ENCODE assay signal across 2 cellular contexts in the genomic region with DNA sequence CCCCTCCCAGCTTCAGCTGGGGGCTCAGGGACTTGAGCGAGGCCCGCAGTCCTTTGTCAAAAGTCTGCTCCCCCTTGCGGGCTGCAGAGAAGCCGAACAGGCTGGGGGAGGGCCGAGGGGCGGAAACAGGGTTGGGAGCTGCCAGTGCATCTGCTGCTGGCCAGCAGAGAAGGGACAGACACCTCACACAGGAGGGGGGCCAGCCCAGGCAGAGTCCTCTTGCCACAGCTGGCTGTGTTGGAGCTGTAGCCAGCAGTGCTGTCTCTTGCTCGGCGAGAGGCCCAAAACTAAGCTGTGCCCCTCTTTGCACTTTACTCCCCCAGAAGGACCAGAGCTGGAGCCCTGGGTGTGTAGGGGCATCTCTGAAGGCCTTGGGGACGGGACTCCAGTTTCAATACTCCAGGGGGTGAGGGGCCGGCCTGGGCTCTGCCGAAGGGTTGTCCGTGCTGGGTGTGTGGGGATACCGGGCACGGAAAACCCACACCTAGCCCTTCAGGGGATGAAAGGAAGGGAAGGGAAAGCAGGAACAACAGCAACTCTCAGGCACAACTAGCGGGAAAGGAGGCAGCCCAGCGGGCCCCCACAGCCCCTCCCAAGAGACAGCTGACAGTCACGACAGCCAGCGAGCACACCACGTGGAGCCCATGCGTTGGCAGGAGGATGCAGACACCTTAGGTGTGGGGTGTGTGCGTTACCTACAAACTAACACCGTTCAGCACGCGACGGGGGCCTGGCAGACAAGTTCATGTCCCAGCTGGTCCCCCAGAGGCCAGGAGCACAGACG.
TF ChIP-seq lines count a peak whose summit lies in the region.

No MANE protein-coding gene starts in this region.

TF ChIP-seq in IMR-90, 13 proteins besides CTCF, POLR2A, EP300 and RAD21 (continued from another document):
- TF ChIP-seq BHLHE40 (IDR thresholded peaks at IDR 0.05; ENCODE audit: low read depth, low read length): no peak
- TF ChIP-seq, protein P1, sequence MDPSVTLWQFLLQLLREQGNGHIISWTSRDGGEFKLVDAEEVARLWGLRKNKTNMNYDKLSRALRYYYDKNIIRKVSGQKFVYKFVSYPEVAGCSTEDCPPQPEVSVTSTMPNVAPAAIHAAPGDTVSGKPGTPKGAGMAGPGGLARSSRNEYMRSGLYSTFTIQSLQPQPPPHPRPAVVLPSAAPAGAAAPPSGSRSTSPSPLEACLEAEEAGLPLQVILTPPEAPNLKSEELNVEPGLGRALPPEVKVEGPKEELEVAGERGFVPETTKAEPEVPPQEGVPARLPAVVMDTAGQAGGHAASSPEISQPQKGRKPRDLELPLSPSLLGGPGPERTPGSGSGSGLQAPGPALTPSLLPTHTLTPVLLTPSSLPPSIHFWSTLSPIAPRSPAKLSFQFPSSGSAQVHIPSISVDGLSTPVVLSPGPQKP (IDR thresholded peaks at IDR 0.05; ENCODE audit: borderline replicate concordance, low read depth, low read length): no peak
- TF ChIP-seq CHD1 (IDR thresholded peaks at IDR 0.05; ENCODE audit: low read depth, low read length): no peak
- TF ChIP-seq RCOR1 (IDR thresholded peaks at IDR 0.05; ENCODE audit: insufficient replicate concordance, low read length): no peak
- no peak for TF ChIP-seq RFX5 (IDR thresholded peaks at IDR 0.05; ENCODE audit: low read depth, low read length)
- no peak for TF ChIP-seq MXI1 (IDR thresholded peaks at IDR 0.05; ENCODE audit: borderline replicate concordance, low read depth, low read length)
- TF ChIP-seq SMC3 (IDR thresholded peaks at IDR 0.05; ENCODE audit: low read depth, low read length): no peak
- TF ChIP-seq, protein P2, sequence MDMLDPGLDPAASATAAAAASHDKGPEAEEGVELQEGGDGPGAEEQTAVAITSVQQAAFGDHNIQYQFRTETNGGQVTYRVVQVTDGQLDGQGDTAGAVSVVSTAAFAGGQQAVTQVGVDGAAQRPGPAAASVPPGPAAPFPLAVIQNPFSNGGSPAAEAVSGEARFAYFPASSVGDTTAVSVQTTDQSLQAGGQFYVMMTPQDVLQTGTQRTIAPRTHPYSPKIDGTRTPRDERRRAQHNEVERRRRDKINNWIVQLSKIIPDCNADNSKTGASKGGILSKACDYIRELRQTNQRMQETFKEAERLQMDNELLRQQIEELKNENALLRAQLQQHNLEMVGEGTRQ (IDR thresholded peaks at IDR 0.05; ENCODE audit: low read depth, low read length): no peak
TF ChIP-seq in IMR-90: peak in this region for 0.

TF ChIP-seq in WTC11, 78 proteins besides CTCF, POLR2A, EP300 and RAD21 (continued from another document):
- TF ChIP-seq, protein P3, sequence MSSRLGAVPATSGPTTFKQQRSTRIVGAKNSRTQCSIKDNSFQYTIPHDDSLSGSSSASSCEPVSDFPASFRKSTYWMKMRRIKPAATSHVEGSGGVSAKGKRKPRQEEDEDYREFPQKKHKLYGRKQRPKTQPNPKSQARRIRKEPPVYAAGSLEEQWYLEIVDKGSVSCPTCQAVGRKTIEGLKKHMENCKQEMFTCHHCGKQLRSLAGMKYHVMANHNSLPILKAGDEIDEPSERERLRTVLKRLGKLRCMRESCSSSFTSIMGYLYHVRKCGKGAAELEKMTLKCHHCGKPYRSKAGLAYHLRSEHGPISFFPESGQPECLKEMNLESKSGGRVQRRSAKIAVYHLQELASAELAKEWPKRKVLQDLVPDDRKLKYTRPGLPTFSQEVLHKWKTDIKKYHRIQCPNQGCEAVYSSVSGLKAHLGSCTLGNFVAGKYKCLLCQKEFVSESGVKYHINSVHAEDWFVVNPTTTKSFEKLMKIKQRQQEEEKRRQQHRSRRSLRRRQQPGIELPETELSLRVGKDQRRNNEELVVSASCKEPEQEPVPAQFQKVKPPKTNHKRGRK (CRISPR knock-in tag; IDR thresholded peaks at IDR 0.05; ENCODE audit: borderline replicate concordance): no peak
- TF ChIP-seq OVOL2 (CRISPR knock-in tag; IDR thresholded peaks at IDR 0.05; ENCODE audit: borderline replicate concordance): no peak
- TF ChIP-seq MXD4 (CRISPR knock-in tag; IDR thresholded peaks at IDR 0.05; ENCODE audit: borderline replicate concordance): no peak
